ENCODE assay signal across 8 cellular contexts in genomic region chr12:59595557-59596231, GRCh38. TPM values are rescaled to one million over a fixed set of nuclear protein-coding genes. Genes with fewer than 3 reads are reported as not detected.
DNase-seq lines count a peak whose midpoint lies in the region; ATAC-seq, FAIRE-seq and TF ChIP-seq lines count a peak whose summit lies in the region.

SLC16A7 (plus strand) TSS chr12:59596029; CDS start chr12:59704802, 108,773 bp downstream.

- H3K27me3 Mint-ChIP-seq in CD8-positive, alpha-beta memory T cell: peaks cover under 1 to 4% of the 10 kb centered on the region in 2 donors

- peak within 1 kb of the TSS; percentile 84 to 95 (median 92) for H3K4me3 Mint-ChIP-seq in CD8-positive, alpha-beta memory T cell

- no peaks in the 10 kb centered on the region for H3K9me3 ChIP-seq in CD8-positive, alpha-beta memory T cell (ENCODE audit: low read length)
- H3K9me3 ChIP-seq in NT2/D1 (ENCODE audit: insufficient read depth, low read length) (no peaks in the 10 kb centered on the region), endothelial cell of umbilical vein (replicated peaks; ENCODE audit: control insufficient read depth, insufficient read depth, low read length) (no peaks in the 10 kb centered on the region)

- peaks cover 0 to 32% (median 10%) of the 10 kb centered on the region in 3 donors for H3K36me3 Mint-ChIP-seq in CD8-positive, alpha-beta memory T cell

- H4K20me1 ChIP-seq in endothelial cell of umbilical vein (replicated peaks; ENCODE audit: control insufficient read depth, extremely low read depth, insufficient read depth, low read length): no peaks in the 10 kb centered on the region

- H3K36me3 ChIP-seq in CD8-positive, alpha-beta memory T cell (ENCODE audit: insufficient read depth, low read length): no peaks in the 10 kb centered on the region
- H3K36me3 ChIP-seq in NT2/D1 (ENCODE audit: insufficient read depth, insufficient read length, low read length) (no peaks in the 10 kb centered on the region), endothelial cell of umbilical vein (ENCODE audit: control insufficient read depth in 2 of 2, extremely low read depth in 1 of 2, insufficient read depth in 2 of 2, low read length in 2 of 2) (no peaks in the 10 kb centered on the region)

- intact Hi-C loops in endothelial cell of umbilical vein (cut with micrococcal nuclease): loop anchor here (2.0 to 10.0 kb wide), 3 partner anchors 209 to 899 kb away; no protein-coding TSS in a partner anchor

- H3K27me3 ChIP-seq in CD8-positive, alpha-beta memory T cell (ENCODE audit: insufficient read depth, low read length, poor library complexity, severe bottlenecking): no peaks in the 10 kb centered on the region
- H3K27me3 ChIP-seq in NT2/D1 (ENCODE audit: insufficient read depth, insufficient read length): peaks cover 15% of the 10 kb centered on the region
- H3K27me3 ChIP-seq in endothelial cell of umbilical vein (ENCODE audit: control insufficient read depth in 2 of 2, insufficient read depth in 2 of 2, low read length in 2 of 2): no peaks in the 10 kb centered on the region

- peak; percentile 60 for ATAC-seq in GM21381 (IDR thresholded peaks at IDR 0.05; ENCODE audit: unreplicated experiment)

- H3K27ac ChIP-seq in CD8-positive, alpha-beta memory T cell (ENCODE audit: low read depth, low read length): peak within 1 kb of the TSS; percentile 92
- H3K27ac ChIP-seq in endothelial cell of umbilical vein (ENCODE audit: insufficient read depth, low read depth, low read length): peak within 1 kb of the TSS; percentile 81

- peaks cover 0 to 1% (median 0%) of the 10 kb centered on the region in 5 donors for H3K9me3 Mint-ChIP-seq in CD8-positive, alpha-beta memory T cell

- TF ChIP-seq CTCF in endothelial cell of umbilical vein (IDR thresholded peaks at IDR 0.05; ENCODE audit: extremely low read depth in 1 of 2, insufficient read depth in 1 of 2, low read depth in 1 of 2, low read length in 2 of 2): no peak

- dilution Hi-C loops in endothelial cell of umbilical vein (cut with MboI; ENCODE audit: extremely low pct_ligation_motif_present, low sequenced_read_pairs): no loop called here

- peak; percentile 51 for TF ChIP-seq POLR2A in endothelial cell of umbilical vein (IDR thresholded peaks at IDR 0.05; ENCODE audit: low read depth, low read length)

- POLR2A ChIA-PET in CD8-positive, alpha-beta memory T cell (lab: Charles Lee): interaction anchor here (0.5 kb wide), 1 partner anchor 17 kb away, joined by 3 read pairs; no protein-coding TSS in a partner anchor
- POLR2A ChIA-PET in endothelial cell of umbilical vein (lab: Charles Lee): interaction anchor here (0.6 to 1.1 kb wide), 2 partner anchors 56 to 840 kb away, joined by 3 read pairs; no protein-coding TSS in a partner anchor

- BruUV-seq in endothelial cell of umbilical vein (replicated peaks; lab: Mats Ljungman, UMichigan): no TSS peak

- H3K9me1 ChIP-seq in endothelial cell of umbilical vein (replicated peaks; ENCODE audit: control insufficient read depth, extremely low read depth, insufficient read depth, low read length): no peaks in the 10 kb centered on the region

- no peaks in the 10 kb centered on the region for H3K79me2 ChIP-seq in endothelial cell of umbilical vein (ENCODE audit: control insufficient read depth, insufficient read depth, low read length)

- peak; percentile 58 for FAIRE-seq in HTR-8/SVneo (lab: Jason Lieb, UNC)
- no peak for FAIRE-seq in endothelial cell of umbilical vein (lab: Jason Lieb, UNC)

- peak within 1 kb of the TSS; percentile 82 for H3K9ac ChIP-seq in NT2/D1 (ENCODE audit: insufficient read length, low read depth)
- H3K9ac ChIP-seq in endothelial cell of umbilical vein (replicated peaks; ENCODE audit: extremely low read depth, insufficient read depth, low read length): peak within 1 kb of the TSS; percentile 91

- H3K4me1 Mint-ChIP-seq in CD8-positive, alpha-beta memory T cell: peaks cover 49 to 56% (median 54%) of the 10 kb centered on the region in 3 donors

- CTCF ChIA-PET in CD8-positive, alpha-beta memory T cell (lab: Charles Lee): interaction anchor here (0.8 to 1.4 kb wide), 2 partner anchors 22 to 38 kb away, joined by 3 read pairs; no protein-coding TSS in a partner anchor
- CTCF ChIA-PET in endothelial cell of umbilical vein (lab: Charles Lee): interaction anchor here (0.6 to 2.5 kb wide), 6 partner anchors 9 to 898 kb away, joined by 3 to 10 read pairs (median 4); no protein-coding TSS in a partner anchor

- peak within 1 kb of the TSS; percentile 96 to 98 (median 98) for H3K27ac Mint-ChIP-seq in CD8-positive, alpha-beta memory T cell

- DNase-seq in CD8-positive, alpha-beta memory T cell: peak; percentile 77 to 90 (median 80)
- DNase-seq in HTR-8/SVneo (ENCODE audit: insufficient read length, low spot score) (peak; percentile 66), NT2/D1 (ENCODE audit: low read depth, low spot score) (peak; percentile 48), endothelial cell of umbilical vein (ENCODE audit: low read depth, low spot score) (peak; percentile 88), midbrain (lab: John Stamatoyannopoulos, UW) (peak; percentile 91)
- peak; percentile 81 for DNase-seq in activated CD8-positive, alpha-beta memory T cell treated with anti-CD3 and anti-CD28 coated beads, Interleukin-2, amount 50 U/mL, for 4 hours
- peak; percentile 80 to 84 for DNase-seq in stimulated activated CD8-positive, alpha-beta memory T cell treated with anti-CD3 and anti-CD28 coated beads, Interleukin-15, amount 100 ng/mL, for 48 hours (ENCODE audit: low read depth in 2 of 2)

- H3K4me1 ChIP-seq in CD8-positive, alpha-beta memory T cell (ENCODE audit: insufficient read depth, low read length): peaks cover 30% of the 10 kb centered on the region
- no peaks in the 10 kb centered on the region for H3K4me1 ChIP-seq in NT2/D1 (ENCODE audit: insufficient read depth, insufficient read length)
- peaks cover 12% of the 10 kb centered on the region for H3K4me1 ChIP-seq in endothelial cell of umbilical vein (ENCODE audit: control insufficient read depth, extremely low read depth, insufficient read depth, low read length)

- peak within 1 kb of the TSS; percentile 99 for H3K4me2 ChIP-seq in endothelial cell of umbilical vein (ENCODE audit: insufficient read depth, low read length)

- H2AFZ ChIP-seq in endothelial cell of umbilical vein (ENCODE audit: low read depth, low read length): peak within 1 kb of the TSS; percentile 100

- peak within 1 kb of the TSS; percentile 95 for H3K4me3 ChIP-seq in CD8-positive, alpha-beta memory T cell (ENCODE audit: low read length)
- H3K4me3 ChIP-seq in NT2/D1 (ENCODE audit: insufficient read length, low read depth): peak within 1 kb of the TSS; percentile 66
- peak within 1 kb of the TSS; percentile 74 to 100 (median 99) for H3K4me3 ChIP-seq in endothelial cell of umbilical vein (replicated peaks in 1 of 3; ENCODE audit: insufficient read depth in 1 of 3, low read depth in 1 of 3, low read length in 3 of 3)

TF ChIP-seq in endothelial cell of umbilical vein, 7 proteins besides CTCF, POLR2A, EP300 and RAD21:
- TF ChIP-seq POLR2AphosphoS5 (IDR thresholded peaks at IDR 0.05; ENCODE audit: insufficient read depth, low read depth, low read length) (peak; percentile 39), EZH2 (IDR thresholded peaks at IDR 0.05; ENCODE audit: borderline replicate concordance, low read depth, low read length, severe bottlenecking) (no peak)

RNA-seq across cellular contexts. Expression of gene SLC16A7, which starts in this region (rescaled TPM):
- 10 to 100 TPM; 34.0 to 35.1 TPM for total RNA-seq in CD8-positive, alpha-beta memory T cell
- 30.3 TPM for polyA plus RNA-seq in CD8-positive, alpha-beta memory T cell
- total RNA-seq in endothelial cell of umbilical vein: 8.4 and 8.9 TPM in 2 replicates
- polyA plus RNA-seq in endothelial cell of umbilical vein: 1.7 and 2.9 TPM in 2 replicates
- polyA plus RNA-seq in endothelial cell of umbilical vein (2011; cell fraction: cytosol; rRNA removed): 1.9 and 2.0 TPM in 2 replicates
- polyA plus RNA-seq in endothelial cell of umbilical vein (2011; cell fraction: nucleus; rRNA removed): 4.7 and 5.5 TPM in 2 replicates
- polyA plus RNA-seq in endothelial cell of umbilical vein (2012): 2.0 and 4.2 TPM in 2 replicates
- 18.1 and 19.5 TPM in 2 replicates for polyA minus RNA-seq in endothelial cell of umbilical vein
- polyA minus RNA-seq in endothelial cell of umbilical vein (2011; cell fraction: cytosol; rRNA and poly(A)+ RNA removed): 18.7 TPM
- polyA minus RNA-seq in endothelial cell of umbilical vein (2011; cell fraction: nucleus; rRNA and poly(A)+ RNA removed): 21.7 and 32.8 TPM in 2 replicates

Comparison
In these comparisons a context has a peak if more than half of its experiments do, and no peak if none do; other contexts are left out.
1. Peak in every context shown above with its lines: DNase-seq, ATAC-seq, H3K4me3 ChIP-seq and H3K27ac ChIP-seq.